1 cellular context compared by ENCODE assay signal in genomic region chr12:7934153-7934552, GRCh38.
A peak's percentile ranks its signal among the peaks of the same experiment; 100 is the strongest.
TF ChIP-seq lines count a peak whose summit lies in the region.

No MANE protein-coding gene starts in this region.

TF ChIP-seq in K562, 482 proteins besides CTCF, POLR2A, EP300 and RAD21:
- TF ChIP-seq ARID1B (IDR thresholded peaks at IDR 0.05) (peak; percentile 44; the same call in 1 of the 2 replicates), POLR2G (IDR thresholded peaks at IDR 0.05; ENCODE audit: low read depth, low read length) (0 out of 2 replicates have a peak, but pooled peaks have one; percentile 27), ZNF143 (CRISPR knock-in tag; IDR thresholded peaks at IDR 0.05) (no peak), EGR1 (conservative IDR thresholded peaks at IDR 0.05) (0 out of 2 replicates have a peak, but pooled peaks have one; percentile 11), RBFOX2 (IDR thresholded peaks at IDR 0.05; ENCODE audit: low read depth, low read length) (peak; percentile 73), CBFA2T3 (IDR thresholded peaks at IDR 0.05) (peak; percentile 45; the same call in 1 of the 2 replicates), HDAC1 (IDR thresholded peaks at IDR 0.05) (0 out of 4 replicates have a peak, but pooled peaks of 1 of the 2 experiments have one; percentile 12), SETDB1 (IDR thresholded peaks at IDR 0.05; ENCODE audit: low read length) (no peak), SNIP1 (IDR thresholded peaks at IDR 0.05; ENCODE audit: low read depth) (no peak), POLR2H (tag; IDR thresholded peaks at IDR 0.05; ENCODE audit: low read depth) (no peak), RNF2 (IDR thresholded peaks at IDR 0.05) (no peak), PRDM10 (IDR thresholded peaks at IDR 0.05; ENCODE audit: partially characterized antibody) (peak; percentile 24), HDAC2 (IDR thresholded peaks at IDR 0.05) (no peak), TAL1 (IDR thresholded peaks at IDR 0.05) (0 out of 2 replicates have a peak, but pooled peaks have one; percentile 6), TCF3 (CRISPR knock-in tag; IDR thresholded peaks at IDR 0.05) (no peak), DPF2 (IDR thresholded peaks at IDR 0.05) (peak; percentile 21; the same call in 1 of the 2 replicates)
